In genomic region chr11:819129-819931, GRCh38 we compare ENCODE assay signal across 8 cellular contexts. TPM values are rescaled to one million over a fixed set of nuclear protein-coding genes. Genes with fewer than 3 reads are reported as not detected.
A peak's percentile ranks its signal among the peaks of the same experiment; 100 is the strongest.
DNase-seq lines count a peak whose midpoint lies in the region; ATAC-seq and TF ChIP-seq lines count a peak whose summit lies in the region.

No MANE protein-coding gene starts in this region.

- intact Hi-C loops in natural killer cell (cut with micrococcal nuclease), result loop anchor here (1.0 kb wide), 1 partner anchor 10 kb away; the partner anchor contains the start of gene RPLP2

- no peaks in the 10 kb centered on the region for H3K4me1 Mint-ChIP-seq in activated T-helper 17 cell treated with anti-CD3 and anti-CD28 coated beads, Interleukin-2, amount 50 U/mL, for 72 hours
- peaks cover 0 to 17% of the 10 kb centered on the region in 2 donors for H3K4me1 Mint-ChIP-seq in natural killer cell

- DNase-seq in DMS79 (lab: John Stamatoyannopoulos, UW), result peak; percentile 27
- peak; percentile 71 for DNase-seq in Jurkat, Clone E6-1 (ENCODE audit: low read depth, low spot score)
- peak; percentile 94 to 97 (median 95) for DNase-seq in Peyer's patch
- peak; percentile 68 for DNase-seq in fibroblast of peridontal ligament (ENCODE audit: extremely low read depth)
- DNase-seq in natural killer cell, result peak; percentile 94
- peak; percentile 87 for DNase-seq in stimulated activated naive CD4-positive, alpha-beta T cell treated with Interleukin-2 at 50 U/mL for 16 hours (lab: John Stamatoyannopoulos, UW)

- peak overlapping the region; percentile 71 for H3K4me3 Mint-ChIP-seq in activated T-helper 17 cell treated with anti-CD3 and anti-CD28 coated beads, Interleukin-2, amount 50 U/mL, for 72 hours
- peak overlapping the region; percentile 90 for H3K4me3 Mint-ChIP-seq in natural killer cell

- H3K4me3 ChIP-seq in Jurkat, Clone E6-1 (ENCODE audit: low read length), result peak overlapping the region; percentile 66
- peak overlapping the region; percentile 75 to 97 (median 80) for H3K4me3 ChIP-seq in Peyer's patch

- no peaks in the 10 kb centered on the region for H3K27me3 Mint-ChIP-seq in activated T-helper 17 cell treated with anti-CD3 and anti-CD28 coated beads, Interleukin-2, amount 50 U/mL, for 72 hours
- no peaks in the 10 kb centered on the region for H3K27me3 Mint-ChIP-seq in natural killer cell (ENCODE audit: low read depth in 2 of 2)

- peak overlapping the region; percentile 96 to 98 (median 96) for H3K27ac ChIP-seq in Peyer's patch

- H3K27ac Mint-ChIP-seq in activated T-helper 17 cell treated with anti-CD3 and anti-CD28 coated beads, Interleukin-2, amount 50 U/mL, for 72 hours, result no peak overlapping the region
- peak overlapping the region; percentile 81 to 88 for H3K27ac Mint-ChIP-seq in natural killer cell

- peaks cover 5 to 29% (median 18%) of the 10 kb centered on the region in 4 donors for H3K4me1 ChIP-seq in Peyer's patch

- H3K27me3 ChIP-seq in Peyer's patch, result no peaks in the 10 kb centered on the region

- TF ChIP-seq CTCF in Peyer's patch (IDR thresholded peaks at IDR 0.05) (peak in 4 of 6 experiments; percentile 24 to 47 (median 42)), natural killer cell (IDR thresholded peaks at IDR 0.05) (peak; percentile 11)

- H3K9me3 ChIP-seq in Peyer's patch, result no peaks in the 10 kb centered on the region

- peaks cover 0 to 25% (median 0%) of the 10 kb centered on the region in 3 donors for H3K36me3 ChIP-seq in Peyer's patch

- peak; percentile 89 to 92 for TF ChIP-seq POLR2A in Peyer's patch (IDR thresholded peaks at IDR 0.05)

- H3K36me3 Mint-ChIP-seq in activated T-helper 17 cell treated with anti-CD3 and anti-CD28 coated beads, Interleukin-2, amount 50 U/mL, for 72 hours (ENCODE audit: low read depth), result peaks cover 13% of the 10 kb centered on the region
- H3K36me3 Mint-ChIP-seq in natural killer cell, result no peaks in the 10 kb centered on the region

- ATAC-seq in GM21529 (IDR thresholded peaks at IDR 0.05; ENCODE audit: unreplicated experiment) (peak; percentile 62), natural killer cell (peak; percentile 76 to 90 (median 79))
- ATAC-seq in activated T-helper 17 cell treated with anti-CD3 and anti-CD28 coated beads, Interleukin-2, amount 50 U/mL, for 72 hours (replicated peaks), result peak; percentile 88

- H3K9me3 Mint-ChIP-seq in activated T-helper 17 cell treated with anti-CD3 and anti-CD28 coated beads, Interleukin-2, amount 50 U/mL, for 72 hours, result no peaks in the 10 kb centered on the region
- H3K9me3 Mint-ChIP-seq in natural killer cell, result no peaks in the 10 kb centered on the region

RNA-seq across cellular contexts. Expression of gene PNPLA2, which starts 0.6 kb away (rescaled TPM):
- 62.6 TPM for polyA plus RNA-seq in Jurkat, Clone E6-1 (2012; ENCODE audit: insufficient read depth, insufficient read length)
- total RNA-seq in Peyer's patch, result 100 to 1,000 TPM in 3 of 4 donors, 10 to 100 TPM in 1; 71.8 to 254 (median 163) TPM
- 10 to 100 TPM; 36.8 to 39.3 TPM for total RNA-seq in activated T-helper 17 cell treated with anti-CD3 and anti-CD28 coated beads, Interleukin-2, amount 50 U/mL, for 72 hours
- total RNA-seq in natural killer cell, result 100 to 1,000 TPM; 184 to 218 (median 201) TPM

RNA-seq across cellular contexts. Expression of gene CRACR2B, which starts 8.4 kb away (rescaled TPM):
- 6.5 TPM for polyA plus RNA-seq in Jurkat, Clone E6-1 (2012; ENCODE audit: insufficient read depth, insufficient read length)
- total RNA-seq in Peyer's patch (100 to 1,000 TPM in 3 of 4 donors, 10 to 100 TPM in 1; 44.0 to 175 (median 110) TPM), natural killer cell (10 to 100 TPM in 1 of 3 donors, 1 to 10 TPM in 2; 3.4 to 10.1 (median 3.8) TPM)
- 1 to 10 TPM; 1.4 to 1.9 TPM for total RNA-seq in activated T-helper 17 cell treated with anti-CD3 and anti-CD28 coated beads, Interleukin-2, amount 50 U/mL, for 72 hours

RNA-seq across cellular contexts. Expression of gene RPLP2, which starts 9.6 kb away (rescaled TPM):
- 2,039 TPM for polyA plus RNA-seq in Jurkat, Clone E6-1 (2012; ENCODE audit: insufficient read depth, insufficient read length)
- 1,000 to 10,000 TPM in 1 of 4 donors, 100 to 1,000 TPM in 3; 261 to 1,717 (median 510) TPM for total RNA-seq in Peyer's patch
- total RNA-seq in activated T-helper 17 cell treated with anti-CD3 and anti-CD28 coated beads, Interleukin-2, amount 50 U/mL, for 72 hours, result 1,000 to 10,000 TPM; 2,744 to 3,086 TPM
- total RNA-seq in natural killer cell, result 1,000 to 10,000 TPM; 1,482 to 1,846 (median 1,534) TPM

RNA-seq across cellular contexts. Expression of gene CD151, which starts 13.4 kb away (rescaled TPM):
- 42.3 TPM for polyA plus RNA-seq in Jurkat, Clone E6-1 (2012; ENCODE audit: insufficient read depth, insufficient read length)
- total RNA-seq in Peyer's patch, result 100 to 1,000 TPM; 102 to 277 (median 237) TPM
- 10 to 100 TPM; 61.5 to 74.6 TPM for total RNA-seq in activated T-helper 17 cell treated with anti-CD3 and anti-CD28 coated beads, Interleukin-2, amount 50 U/mL, for 72 hours
- 10 to 100 TPM; 40.9 to 68.3 (median 52.9) TPM for total RNA-seq in natural killer cell

RNA-seq across cellular contexts. Expression of gene PIDD1, which starts 14.3 kb away (rescaled TPM):
- 26.8 TPM for polyA plus RNA-seq in Jurkat, Clone E6-1 (2012; ENCODE audit: insufficient read depth, insufficient read length)
- total RNA-seq in Peyer's patch (10 to 100 TPM; 29.1 to 83.3 (median 70.2) TPM), natural killer cell (10 to 100 TPM; 24.3 to 30.9 (median 25.2) TPM)
- 10 to 100 TPM; 35.8 to 43.8 TPM for total RNA-seq in activated T-helper 17 cell treated with anti-CD3 and anti-CD28 coated beads, Interleukin-2, amount 50 U/mL, for 72 hours

Comparison
In these comparisons a context has a peak if more than half of its experiments do, and no peak if none do; other contexts are left out.
1. Peak in every context shown above with its lines: DNase-seq, ATAC-seq, H3K4me3 ChIP-seq and H3K27ac ChIP-seq.
2. DNase-seq: peak in every context shown above with its lines; median percentile 95 in Peyer's patch; 94 in natural killer cell; 87 in stimulated activated naive CD4-positive, alpha-beta T cell treated with Interleukin-2 at 50 U/mL for 16 hours; 71 in Jurkat, Clone E6-1; 68 in fibroblast of peridontal ligament; 27 in DMS79.
3. RNA of gene CRACR2B, which starts 8.4 kb away (total RNA-seq): 44.0 to 175 TPM in Peyer's patch; 3.4 to 10.1 TPM in natural killer cell and 1.4 to 1.9 TPM in activated T-helper 17 cell treated with anti-CD3 and anti-CD28 coated beads, Interleukin-2, amount 50 U/mL, for 72 hours; every median in the first group is over 4 times any median in the second.